ENCODE assay signal across 8 cellular contexts in the genomic region with DNA sequence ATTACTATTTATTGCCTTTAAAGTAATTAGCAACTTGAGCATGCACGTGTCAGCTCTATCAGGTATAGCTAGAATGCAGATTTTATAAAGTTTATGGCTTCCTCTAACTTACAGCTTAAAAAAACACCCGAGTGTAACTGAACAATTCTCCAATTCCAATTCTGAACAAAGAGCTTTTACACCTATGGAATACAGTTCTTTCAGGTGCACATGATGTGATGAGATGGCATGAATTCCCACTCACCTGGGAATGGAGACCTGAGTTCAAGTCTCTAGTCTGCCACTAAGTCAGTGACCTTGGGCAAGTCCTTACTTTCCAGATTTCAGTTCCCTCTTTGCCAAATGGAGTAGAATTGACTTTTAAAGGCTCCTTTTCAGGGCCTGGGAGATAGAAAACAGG. TPM values are rescaled to one million over a fixed set of nuclear protein-coding genes. Genes with fewer than 3 reads are reported as not detected.
A peak's percentile ranks its signal among the peaks of the same experiment; 100 is the strongest.
DNase-seq lines count a peak whose midpoint lies in the region; ATAC-seq, FAIRE-seq and TF ChIP-seq lines count a peak whose summit lies in the region.

No MANE protein-coding gene starts in this region.

- H3K9me3 ChIP-seq in WERI-Rb-1 (ENCODE audit: severe bottlenecking) = no peaks in the 10 kb centered on the region
- H3K9me3 ChIP-seq in right cardiac atrium (ENCODE audit: control insufficient read depth, low read length) = no peaks in the 10 kb centered on the region
- no peaks in the 10 kb centered on the region for H3K9me3 ChIP-seq in small intestine (ENCODE audit: control insufficient read depth, low read depth)

- 2% methylated on average over 2 of the region's 2 CpGs for WGBS in right cardiac atrium
- 0 to 2% (median 1%) methylated on average over 2 of the region's 2 CpGs for WGBS in small intestine, 3 donors

- peaks cover 11% of the 10 kb centered on the region for H3K27me3 Mint-ChIP-seq in HFFc6 (ENCODE audit: insufficient read depth)

- peak overlapping the region; percentile 97 for H3K27ac Mint-ChIP-seq in HFFc6

- H3K4me3 Mint-ChIP-seq in HFFc6 = peak overlapping the region; percentile 96

- peaks cover 4% of the 10 kb centered on the region; the same call in 1 of the 2 replicates for H3K9me3 Mint-ChIP-seq in HFFc6

- H3K36me3 ChIP-seq in WERI-Rb-1 (peaks cover 49% of the 10 kb centered on the region), small intestine (ENCODE audit: control insufficient read depth in 2 of 2, insufficient read depth in 2 of 2, low read length in 2 of 2) (peaks cover 0 to 9% of the 10 kb centered on the region in 2 donors)

- no peak for ATAC-seq in right cardiac atrium
- ATAC-seq in GM19463 (IDR thresholded peaks at IDR 0.05; ENCODE audit: unreplicated experiment) = no peak
- no peak for ATAC-seq in GM21737 (IDR thresholded peaks at IDR 0.05; ENCODE audit: unreplicated experiment)

- peak overlapping the region; percentile 93 for H3K27ac ChIP-seq in WERI-Rb-1
- peak overlapping the region; percentile 98 for H3K27ac ChIP-seq in right cardiac atrium (ENCODE audit: low read length)
- peak overlapping the region; percentile 73 to 87 for H3K27ac ChIP-seq in small intestine (ENCODE audit: low read depth in 1 of 2, low read length in 1 of 2)

- no peaks in the 10 kb centered on the region for H3K27me3 ChIP-seq in WERI-Rb-1 (ENCODE audit: insufficient read depth, low read depth, severe bottlenecking)
- H3K27me3 ChIP-seq in right cardiac atrium (ENCODE audit: control insufficient read depth, insufficient read depth) = no peaks in the 10 kb centered on the region
- no peaks in the 10 kb centered on the region for H3K27me3 ChIP-seq in small intestine (ENCODE audit: control insufficient read depth in 2 of 2, insufficient read depth in 2 of 2, low read length in 2 of 2)

- DNase-seq in HFFc6 (no peak), WERI-Rb-1 (no peak), right cardiac atrium (no peak), small intestine (peak; percentile 28), GM20000 (ENCODE audit: low spot score) (no peak), islet precursor cell (no peak)

- TF ChIP-seq CTCF in HFFc6 (IDR thresholded peaks at IDR 0.05) (no peak), WERI-Rb-1 (IDR thresholded peaks at IDR 0.05; ENCODE audit: low read depth, low read length) (no peak), GM20000 (IDR thresholded peaks at IDR 0.05; ENCODE audit: extremely low read depth, missing control alignments) (no peak)

- peaks cover 54% of the 10 kb centered on the region for H3K36me3 Mint-ChIP-seq in HFFc6 (ENCODE audit: low read depth)

- H3K4me1 ChIP-seq in right cardiac atrium (ENCODE audit: control insufficient read depth, insufficient read depth, low read length) (no peaks in the 10 kb centered on the region), small intestine (ENCODE audit: control insufficient read depth in 2 of 2, insufficient read depth in 1 of 2, low read depth in 1 of 2, low read length in 1 of 2) (peaks cover 1 to 10% of the 10 kb centered on the region in 2 donors)

- intact Hi-C loops in right cardiac atrium (cut with DNase I) = loop anchor here in 1 of 4 donors (10.0 kb wide), 1 partner anchor 222 kb away; no protein-coding TSS in a partner anchor

- peak overlapping the region; percentile 83 for H3K4me3 ChIP-seq in WERI-Rb-1 (ENCODE audit: low read depth, low read length)
- peak overlapping the region; percentile 91 for H3K4me3 ChIP-seq in right cardiac atrium (ENCODE audit: low read length)
- peak overlapping the region; percentile 59 to 65 for H3K4me3 ChIP-seq in small intestine (ENCODE audit: low read depth in 1 of 2, low read length in 2 of 2)

- no peak for FAIRE-seq in small intestine (lab: Jason Lieb, UNC)

- peaks cover 49% of the 10 kb centered on the region for H3K4me1 Mint-ChIP-seq in HFFc6 (ENCODE audit: low read depth)

RNA-seq across cellular contexts. Expression of a gene that starts 1.8 kb away (rescaled TPM):
- total RNA-seq in HFFc6 (2021; fragmentation: NEBNext Ultra II Directional; extraction: Animal tissue kit (Norgen Biotek cat#: 25700)) = 100 to 1,000 TPM; 230 to 373 (median 258) TPM
- 100 to 1,000 TPM; 148 to 219 (median 169) TPM for total RNA-seq in right cardiac atrium
- polyA plus RNA-seq in right cardiac atrium (185 TPM), small intestine (10 to 100 TPM; 38.9 to 79.9 (median 44.3) TPM)
